In genomic region chr19:52170304-52170703, GRCh38 we compare ENCODE assay signal across 1 cellular context.
TF ChIP-seq lines count a peak whose summit lies in the region.

No MANE protein-coding gene starts in this region.

TF ChIP-seq in HepG2, 621 proteins besides CTCF, POLR2A, EP300 and RAD21:
- TF ChIP-seq ZNF496 (CRISPR knock-in tag; IDR thresholded peaks at IDR 0.05; ENCODE audit: insufficient replicate concordance) (no peak), ZNF124 (CRISPR knock-in tag; IDR thresholded peaks at IDR 0.05) (no peak), ETV6 (CRISPR knock-in tag; conservative IDR thresholded peaks at IDR 0.05) (no peak), ELF3 (CRISPR knock-in tag; IDR thresholded peaks at IDR 0.05) (no peak), HOXA9 (CRISPR knock-in tag; IDR thresholded peaks at IDR 0.05; ENCODE audit: borderline replicate concordance) (no peak), SAFB2 (CRISPR knock-in tag; IDR thresholded peaks at IDR 0.05; ENCODE audit: borderline replicate concordance, low read depth) (no peak), KLF6 (CRISPR knock-in tag; IDR thresholded peaks at IDR 0.05) (no peak), ZBTB44 (CRISPR knock-in tag; IDR thresholded peaks at IDR 0.05) (no peak), RELA (CRISPR knock-in tag; IDR thresholded peaks at IDR 0.05) (no peak), AHR (CRISPR knock-in tag; IDR thresholded peaks at IDR 0.05) (no peak), RFX5 (IDR thresholded peaks at IDR 0.05; ENCODE audit: low read depth, low read length) (no peak), TOPORS (CRISPR knock-in tag; IDR thresholded peaks at IDR 0.05) (no peak), ZNF841 (CRISPR knock-in tag; IDR thresholded peaks at IDR 0.05; ENCODE audit: borderline replicate concordance) (no peak), ZNF563 (CRISPR knock-in tag; IDR thresholded peaks at IDR 0.05) (no peak), FIP1L1 (IDR thresholded peaks at IDR 0.05; ENCODE audit: borderline replicate concordance, insufficient read depth, low read depth, low read length) (no peak), ZNF691 (CRISPR knock-in tag; IDR thresholded peaks at IDR 0.05; ENCODE audit: borderline replicate concordance, low read depth) (no peak)
- TF ChIP-seq, protein P1, sequence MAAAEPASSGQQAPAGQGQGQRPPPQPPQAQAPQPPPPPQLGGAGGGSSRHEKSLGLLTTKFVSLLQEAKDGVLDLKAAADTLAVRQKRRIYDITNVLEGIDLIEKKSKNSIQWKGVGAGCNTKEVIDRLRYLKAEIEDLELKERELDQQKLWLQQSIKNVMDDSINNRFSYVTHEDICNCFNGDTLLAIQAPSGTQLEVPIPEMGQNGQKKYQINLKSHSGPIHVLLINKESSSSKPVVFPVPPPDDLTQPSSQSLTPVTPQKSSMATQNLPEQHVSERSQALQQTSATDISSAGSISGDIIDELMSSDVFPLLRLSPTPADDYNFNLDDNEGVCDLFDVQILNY (CRISPR knock-in tag; conservative IDR thresholded peaks at IDR 0.05) = no peak
